ENCODE assay signal across 18 cellular contexts in the genomic region with DNA sequence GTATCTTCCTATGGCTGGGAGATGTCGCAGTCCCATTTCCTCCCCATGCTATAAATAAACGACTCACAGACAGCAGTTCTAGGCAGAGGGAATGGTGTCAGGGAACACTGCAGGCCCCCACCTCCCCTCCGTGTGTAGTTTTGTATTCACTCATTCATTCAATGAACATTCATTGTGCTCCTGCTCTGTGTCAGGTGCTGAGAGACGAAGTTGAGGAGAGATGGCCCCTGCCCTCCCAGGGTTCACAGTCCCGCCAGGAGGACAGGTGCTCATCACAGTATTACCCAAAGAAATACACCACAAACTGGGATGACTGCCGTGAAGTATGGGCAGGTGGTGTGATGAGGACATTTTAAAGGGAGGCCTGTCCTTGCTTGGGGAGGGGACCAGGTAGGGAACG.
"Had no signal": no experiment of that assay in that cellular context is flagged by ENCODE, and none has a peak within 500 bp of the region (broad histone marks: within the 10 kb centered on the region; RNA-seq: fewer than 3 reads in every experiment).

No MANE protein-coding gene starts in this region.

- H3K27ac ChIP-seq: adrenal gland, epithelial cell of prostate, prostate gland, suprapubic skin, upper lobe of left lung had no signal

- H3K4me1 ChIP-seq: adrenal gland, prostate gland, suprapubic skin, upper lobe of left lung had no signal

- DNase-seq: activated CD4-positive, alpha-beta T cell treated with anti-CD3 and anti-CD28 coated beads, Interleukin-2, amount 50 U/mL, for 4 hours; activated naive CD4-positive, alpha-beta T cell treated with anti-CD3 and anti-CD28 coated beads, Interleukin-2, amount 50 U/mL, for 16 hours; caudate nucleus; effector memory CD8-positive, alpha-beta T cell; hypothalamus; nucleus accumbens; stimulated activated CD4-positive, alpha-beta T cell treated with anti-CD3 and anti-CD28 coated beads, Interleukin-2, amount 100 ng/mL, for 48 hours; stimulated activated CD8-positive, alpha-beta memory T cell treated with anti-CD3 and anti-CD28 coated beads, Interleukin-4, amount 100 ng/mL, for 48 hours; stimulated activated naive CD8-positive, alpha-beta T cell treated with anti-CD3 and anti-CD28 coated beads, Interleukin-15, Interleukin-2, amounts not matched to agents 100 U/mL and 50 U/mL, for 24 hours; T-helper 17 cell; upper lobe of left lung had no signal

- H3K9me3 Mint-ChIP-seq: effector memory CD8-positive, alpha-beta T cell had no signal

- H3K4me3 Mint-ChIP-seq: activated T-helper 1 cell treated with anti-CD3 and anti-CD28 coated beads, Interleukin-12 subunit alpha, Interleukin-12 subunit beta, Interleukin-2, Interleukin-4 antibody, amounts not matched to agents 30 ng/mL and 10 ng/mL and 1 ng/mL, durations not matched to agents 14 hours and 24 hours and 36 hours; effector memory CD8-positive, alpha-beta T cell; naive thymus-derived CD8-positive, alpha-beta T cell; T-helper 17 cell had no signal

- H3K27ac Mint-ChIP-seq: activated T-helper 1 cell treated with anti-CD3 and anti-CD28 coated beads, Interleukin-12 subunit alpha, Interleukin-12 subunit beta, Interleukin-2, Interleukin-4 antibody, amounts not matched to agents 30 ng/mL and 10 ng/mL and 1 ng/mL, durations not matched to agents 14 hours and 24 hours and 36 hours; effector memory CD8-positive, alpha-beta T cell; T-helper 17 cell had no signal

- ATAC-seq: activated CD4-positive, CD25-positive, alpha-beta regulatory T cell treated with anti-CD3 and anti-CD28 coated beads, Interleukin-2, amount 50 U/mL, for 24 hours; effector memory CD8-positive, alpha-beta T cell; naive thymus-derived CD8-positive, alpha-beta T cell; stimulated activated naive CD8-positive, alpha-beta T cell treated with anti-CD3 and anti-CD28 coated beads, Interleukin-15, Interleukin-2, amounts not matched to agents 100 U/mL and 50 U/mL, for 24 hours; T-helper 17 cell had no signal

- H3K27me3 ChIP-seq: adrenal gland, upper lobe of left lung had no signal

- H3K4me3 ChIP-seq: adrenal gland, prostate gland, suprapubic skin, upper lobe of left lung had no signal

- H3K36me3 ChIP-seq: adrenal gland, prostate gland, suprapubic skin, upper lobe of left lung had no signal

- H3K9me3 ChIP-seq: adrenal gland, prostate gland, suprapubic skin, upper lobe of left lung had no signal
